25 cellular contexts compared by ENCODE assay signal in the genomic region with DNA sequence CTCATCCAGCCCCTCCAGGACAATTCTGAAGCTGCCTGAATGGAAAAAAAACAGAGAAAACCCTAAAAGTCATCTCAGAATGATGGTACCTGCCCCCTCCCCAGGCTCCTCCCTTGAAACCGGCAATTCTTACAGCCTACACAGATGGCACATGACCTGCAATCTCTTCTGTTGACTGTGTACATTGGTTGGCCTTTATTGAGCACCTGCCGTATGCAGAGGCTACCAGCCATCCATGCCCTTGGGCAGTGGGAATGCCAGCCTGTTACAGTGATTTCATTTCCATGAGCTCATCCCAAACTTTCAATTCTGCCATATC. TPM values are rescaled to one million over a fixed set of nuclear protein-coding genes. Genes with fewer than 3 reads are reported as not detected.
"Had no signal": no experiment of that assay in that cellular context is flagged by ENCODE, and none has a peak within 500 bp of the region (broad histone marks: within the 10 kb centered on the region; RNA-seq: fewer than 3 reads in every experiment).

No MANE protein-coding gene starts in this region.

- H3K9me3 Mint-ChIP-seq: activated naive CD8-positive, alpha-beta T cell treated with anti-CD3 and anti-CD28 coated beads, Interleukin-2, amount 10 ng/mL, durations not matched to agents 7 days and 5 days had no signal

- H3K9me3 ChIP-seq: adrenal gland, breast epithelium, SJCRH30, SK-N-SH had no signal

- DNase-seq: activated CD4-positive, alpha-beta T cell treated with anti-CD3 and anti-CD28 coated beads for 4 hours; activated CD8-positive, alpha-beta memory T cell treated with anti-CD3 and anti-CD28 coated beads, Interleukin-2, amount 50 U/mL, for 48 hours; activated CD8-positive, alpha-beta T cell treated with anti-CD3 and anti-CD28 coated beads, Interleukin-2, amount 10 ng/mL, durations not matched to agents 7 days and 5 days; activated naive CD4-positive, alpha-beta T cell treated with anti-CD3 and anti-CD28 coated beads, Interleukin-2, amount 50 U/mL, for 16 hours; activated naive CD8-positive, alpha-beta T cell treated with anti-CD3 and anti-CD28 coated beads, Interleukin-2, amount 10 ng/mL, durations not matched to agents 7 days and 5 days; activated T-cell treated with anti-CD3 and anti-CD28 coated beads, Interleukin-2, amount 50 U/mL, for 1 hour; adrenal gland; NCI-H1092; NCI-H1417; NCI-H2029 treated with DMSO at 0.1 percent for 48 hours; NCI-H510A treated with DMSO at 0.1 percent for 48 hours; NCI-H748 treated with DMSO at 0.1 percent for 48 hours; NK-92 treated with Interleukin-12 subunit alpha and Interleukin-12 subunit beta, amount 100 ng/mL, for 24 hours; OCI-M1; RPMI8226; SJCRH30; SK-N-SH; T-helper 1 cell had no signal

- H3K36me3 ChIP-seq: breast epithelium, SJCRH30 had no signal

- H3K4me3 ChIP-seq: adrenal gland, breast epithelium, SJCRH30 had no signal

- H3K27ac Mint-ChIP-seq: activated CD8-positive, alpha-beta T cell treated with anti-CD3 and anti-CD28 coated beads, Interleukin-2, amount 10 ng/mL, durations not matched to agents 7 days and 5 days; activated naive CD8-positive, alpha-beta T cell treated with anti-CD3 and anti-CD28 coated beads, Interleukin-2, amount 10 ng/mL, durations not matched to agents 7 days and 5 days had no signal

- H3K4me3 Mint-ChIP-seq: activated CD8-positive, alpha-beta T cell treated with anti-CD3 and anti-CD28 coated beads, Interleukin-2, amount 10 ng/mL, durations not matched to agents 7 days and 5 days; activated naive CD8-positive, alpha-beta T cell treated with anti-CD3 and anti-CD28 coated beads, Interleukin-2, amount 10 ng/mL, durations not matched to agents 7 days and 5 days had no signal

- H3K27ac ChIP-seq: adrenal gland, breast epithelium, SJCRH30, VCaP had no signal

- H3K27me3 ChIP-seq: adrenal gland, breast epithelium, SJCRH30 had no signal

- H3K9ac ChIP-seq: SK-N-SH had no signal

- H3K4me1 ChIP-seq: adrenal gland, breast epithelium had no signal

- H3K4me2 ChIP-seq: SK-N-SH had no signal

- H3K9me2 ChIP-seq: SK-N-SH had no signal

- H3K36me3 Mint-ChIP-seq: activated naive CD8-positive, alpha-beta T cell treated with anti-CD3 and anti-CD28 coated beads, Interleukin-2, amount 10 ng/mL, durations not matched to agents 7 days and 5 days had no signal

RNA-seq across cellular contexts. Expression of a gene that starts 57.1 kb away (rescaled TPM):
- total RNA-seq: activated CD8-positive, alpha-beta T cell treated with anti-CD3 and anti-CD28 coated beads, Interleukin-2, amount 10 ng/mL, durations not matched to agents 7 days and 5 days; activated naive CD8-positive, alpha-beta T cell treated with anti-CD3 and anti-CD28 coated beads, Interleukin-2, amount 10 ng/mL, durations not matched to agents 7 days and 5 days; aorta; cerebellum; MCF 10A; Right ventricle myocardium inferior; SJCRH30; T-helper 2 cell treated with Interferon-gamma antibody and Interleukin-4, amounts not matched to agents 100 ng/mL and 5 ng/mL, for 36 hours had no signal
- polyA plus RNA-seq: aorta, SK-N-SH had no signal
